In genomic region chr15:78037779-78038305, GRCh38 we compare ENCODE assay signal across 17 cellular contexts. TPM values are rescaled to one million over a fixed set of nuclear protein-coding genes. Genes with fewer than 3 reads are reported as not detected.
DNase-seq lines count a peak whose midpoint lies in the region; ATAC-seq, FAIRE-seq and TF ChIP-seq lines count a peak whose summit lies in the region.
"Had no signal": no experiment of that assay in that cellular context is flagged by ENCODE, and none has a peak within 500 bp of the region (broad histone marks: within the 10 kb centered on the region; RNA-seq: fewer than 3 reads in every experiment).

No MANE protein-coding gene starts in this region.

- H3K36me3 ChIP-seq in A673 (ENCODE audit: insufficient read depth, low read length, poor library complexity, severe bottlenecking), result no peaks in the 10 kb centered on the region

- H3K27me3 Mint-ChIP-seq in nephron (ENCODE audit: low read depth), result peaks cover 4% of the 10 kb centered on the region
- H3K27me3 Mint-ChIP-seq: B cell had no signal

- H3K4me3 ChIP-seq in A673 (ENCODE audit: low read depth, low read length, poor library complexity, severe bottlenecking), result no peak overlapping the region
- H3K4me3 ChIP-seq: GM23248 had no signal

- H3K4me1 Mint-ChIP-seq in nephron, result peaks cover 43% of the 10 kb centered on the region

- peak; percentile 18 for FAIRE-seq in GM19239 (lab: Jason Lieb, UNC)

- ATAC-seq in activated naive CD4-positive, alpha-beta T cell treated with anti-CD3 and anti-CD28 coated beads, Interleukin-2, amount 50 U/mL, for 72 hours, result no peak
- no peak for ATAC-seq in HG03139 (IDR thresholded peaks at IDR 0.05; ENCODE audit: unreplicated experiment)

- BruUV-seq in A673 (replicated peaks; lab: Mats Ljungman, UMichigan), result no TSS peak

- H3K4me3 Mint-ChIP-seq in nephron, result no peak overlapping the region
- H3K4me3 Mint-ChIP-seq: B cell had no signal

- CTCF ChIA-PET in A673 (lab: Charles Lee), result no interaction called here

- intact Hi-C loops in A673 (cut with micrococcal nuclease; ENCODE audit: unreplicated experiment), result no loop called here

- no peaks in the 10 kb centered on the region for H3K27me3 ChIP-seq in A673 (replicated peaks; ENCODE audit: insufficient read depth, low read depth, low read length, poor library complexity)

- no peaks in the 10 kb centered on the region for H3K9me3 ChIP-seq in A673 (ENCODE audit: low read depth, low read length, poor library complexity, severe bottlenecking)

- H3K36me3 Mint-ChIP-seq in activated naive CD4-positive, alpha-beta T cell treated with anti-CD3 and anti-CD28 coated beads, Interleukin-2, amount 50 U/mL, for 72 hours, result peaks cover 11 to 25% of the 10 kb centered on the region in 2 donors
- peaks cover 18% of the 10 kb centered on the region for H3K36me3 Mint-ChIP-seq in nephron (ENCODE audit: low read depth)

- no peaks in the 10 kb centered on the region for H3K4me1 ChIP-seq in A673 (ENCODE audit: insufficient read depth, low read length, poor library complexity, severe bottlenecking)

- H3K9me3 Mint-ChIP-seq in activated naive CD4-positive, alpha-beta T cell treated with anti-CD3 and anti-CD28 coated beads, Interleukin-2, amount 50 U/mL, for 72 hours, result no peaks in the 10 kb centered on the region
- H3K9me3 Mint-ChIP-seq in nephron, result no peaks in the 10 kb centered on the region

- peak overlapping the region; percentile 73 to 82 for H3K27ac Mint-ChIP-seq in activated naive CD4-positive, alpha-beta T cell treated with anti-CD3 and anti-CD28 coated beads, Interleukin-2, amount 50 U/mL, for 72 hours
- H3K27ac Mint-ChIP-seq in nephron, result peak overlapping the region in 2 of 3 experiments; percentile 25 to 50

- DNase-seq in A673 (ENCODE audit: low spot score) (no peak), GM19239 (ENCODE audit: insufficient read length, low spot score) (no peak), 8988T (no peak), SHP77 treated with DMSO at 0.1 percent for 48 hours (lab: John Stamatoyannopoulos, UW) (no peak), NCI-H1417 treated with DMSO at 0.1 percent for 48 hours (lab: John Stamatoyannopoulos, UW) (no peak)
- no peak for DNase-seq in activated naive CD4-positive, alpha-beta T cell treated with anti-CD3 and anti-CD28 coated beads, Interleukin-2, amount 50 U/mL, for 72 hours (ENCODE audit: low spot score in 2 of 2)
- DNase-seq: anterior cingulate cortex, foreskin fibroblast, GM23248, NCI-H1694, NCI-H526 treated with DMSO at 0.1 percent for 48 hours had no signal

- H3K27ac ChIP-seq in A673 (ENCODE audit: low read depth, low read length, poor library complexity, severe bottlenecking), result peak overlapping the region; percentile 23
- H3K27ac ChIP-seq: GM23248 had no signal

- POLR2A ChIA-PET in A673 (lab: Charles Lee; ENCODE audit: low non-redundant PET), result interaction anchor here (0.7 kb wide), 1 partner anchor 84 kb away, joined by 3 read pairs; no protein-coding TSS in a partner anchor

- TF ChIP-seq CTCF in A673 (conservative IDR thresholded peaks at IDR 0.05; ENCODE audit: low read depth, low read length) (no peak), nephron (IDR thresholded peaks at IDR 0.05; ENCODE audit: unreplicated experiment in 3 of 3) (no peak)

RNA-seq across cellular contexts. Expression of gene TBC1D2B, which starts 39.7 kb away (rescaled TPM):
- 26.0 and 29.4 TPM in 2 replicates for total RNA-seq in A673 (2021)
- 10 to 100 TPM; 55.9 to 82.2 TPM for total RNA-seq in activated naive CD4-positive, alpha-beta T cell treated with anti-CD3 and anti-CD28 coated beads, Interleukin-2, amount 50 U/mL, for 72 hours

RNA-seq across cellular contexts. Expression of gene SH2D7, which starts 54.5 kb away (rescaled TPM):
- total RNA-seq in A673 (2021), result not detected in 2 replicates
- total RNA-seq in activated naive CD4-positive, alpha-beta T cell treated with anti-CD3 and anti-CD28 coated beads, Interleukin-2, amount 50 U/mL, for 72 hours, result not detected
- total RNA-seq: activated CD8-positive, alpha-beta memory T cell treated with anti-CD3 and anti-CD28 coated beads for 36 hours; B cell; GM23248; mesenteric fat pad; urinary bladder had no signal
